8 cellular contexts compared by ENCODE assay signal in genomic region chr3:156258301-156258700, GRCh38.
"Had no signal": no experiment of that assay in that cellular context is flagged by ENCODE, and none has a peak within 500 bp of the region (broad histone marks: within the 10 kb centered on the region; RNA-seq: fewer than 3 reads in every experiment).

No MANE protein-coding gene starts in this region.

- H3K4me3 ChIP-seq: K562 had no signal

- DNase-seq: IMR-90, KBM-7, KG1 had no signal

- H3K9ac ChIP-seq: KMS-11 had no signal

- H3K9me3 Mint-ChIP-seq: IgD-negative memory B cell had no signal

- H3K27ac Mint-ChIP-seq: IgD-negative memory B cell had no signal

- H3K4me2 ChIP-seq: KMS-11 had no signal

- H3K27ac ChIP-seq: HL-60, KMS-11 had no signal

- H3K4me1 Mint-ChIP-seq: IgD-negative memory B cell had no signal

- H3K36me3 Mint-ChIP-seq: IgD-negative memory B cell had no signal

- H3K4me3 Mint-ChIP-seq: IgD-negative memory B cell had no signal

- ATAC-seq: HepG2, K562 had no signal
